In the genomic region with DNA sequence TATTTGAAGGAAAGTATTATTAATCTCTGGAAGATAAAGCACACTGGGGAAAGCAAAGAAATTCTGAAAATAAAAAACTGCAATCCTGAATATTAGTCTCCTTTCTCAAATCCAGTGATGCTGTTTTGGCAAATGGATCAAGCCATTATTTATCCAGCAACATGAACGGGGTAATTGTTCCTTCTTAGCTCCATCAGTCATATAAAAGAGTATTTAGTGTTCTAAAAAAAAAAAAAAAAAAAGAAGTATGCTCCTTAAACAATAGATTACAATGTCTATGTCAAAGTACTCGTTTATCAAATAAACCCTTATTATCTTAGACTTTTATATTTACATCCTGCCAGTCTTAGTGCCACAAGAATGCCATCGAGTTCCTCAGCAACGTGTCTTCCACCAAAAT, we compare ENCODE assay signal across 8 cellular contexts. TPM values are rescaled to one million over a fixed set of nuclear protein-coding genes. Genes with fewer than 3 reads are reported as not detected.
A peak's percentile ranks its signal among the peaks of the same experiment; 100 is the strongest.
DNase-seq lines count a peak whose midpoint lies in the region; ATAC-seq and TF ChIP-seq lines count a peak whose summit lies in the region.

No MANE protein-coding gene starts in this region.

- 5 to 8% (median 6%) methylated on average over 4 of the region's 4 CpGs for WGBS in stomach, 5 donors

- TF ChIP-seq POLR2A in stomach (IDR thresholded peaks at IDR 0.05), result no peak

- H3K27me3 Mint-ChIP-seq in activated CD8-positive, alpha-beta T cell treated with anti-CD3 and anti-CD28 coated beads for 36 hours, result no peaks in the 10 kb centered on the region

- H3K9me3 ChIP-seq in iPS-15b (ENCODE audit: control insufficient read depth, insufficient read depth, low read length) (no peaks in the 10 kb centered on the region), stomach (no peaks in the 10 kb centered on the region)

- CTCF ChIA-PET in activated CD8-positive, alpha-beta T cell treated with anti-CD3 and anti-CD28 coated beads for 36 hours (lab: Charles Lee), result interaction anchor here (1.5 kb wide), 1 partner anchor 55 kb away, joined by 5 read pairs; no protein-coding TSS in a partner anchor

- peak overlapping the region in 4 of 5 donors; percentile 96 to 98 (median 97) for H3K27ac ChIP-seq in stomach

- peaks cover 42% of the 10 kb centered on the region for H3K4me1 Mint-ChIP-seq in activated CD8-positive, alpha-beta T cell treated with anti-CD3 and anti-CD28 coated beads for 36 hours (ENCODE audit: low read depth)

- no peaks in the 10 kb centered on the region for H3K27me3 ChIP-seq in iPS-15b (ENCODE audit: control insufficient read depth, insufficient read depth, low read length)
- no peaks in the 10 kb centered on the region for H3K27me3 ChIP-seq in stomach

- no peak for TF ChIP-seq CTCF in activated CD8-positive, alpha-beta T cell treated with anti-CD3 and anti-CD28 coated beads for 36 hours (IDR thresholded peaks at IDR 0.05)
- TF ChIP-seq CTCF in stomach (IDR thresholded peaks at IDR 0.05), result no peak

- H3K9me3 Mint-ChIP-seq in activated CD8-positive, alpha-beta T cell treated with anti-CD3 and anti-CD28 coated beads for 36 hours, result peaks cover under 1% of the 10 kb centered on the region

- H3K27ac Mint-ChIP-seq in activated CD8-positive, alpha-beta T cell treated with anti-CD3 and anti-CD28 coated beads for 36 hours, result no peak overlapping the region

- H3K36me3 ChIP-seq in iPS-15b (ENCODE audit: control insufficient read depth, insufficient read depth, low read length) (no peaks in the 10 kb centered on the region), stomach (no peaks in the 10 kb centered on the region)

- peaks cover 12% of the 10 kb centered on the region for H3K36me3 Mint-ChIP-seq in activated CD8-positive, alpha-beta T cell treated with anti-CD3 and anti-CD28 coated beads for 36 hours (ENCODE audit: low read depth)

- H3K4me1 ChIP-seq in iPS-15b (ENCODE audit: control insufficient read depth, insufficient read depth, low read length) (peaks cover 11% of the 10 kb centered on the region), stomach (peaks cover 40 to 76% (median 56%) of the 10 kb centered on the region in 4 donors)

- no peak overlapping the region for H3K9ac ChIP-seq in iPS-15b (ENCODE audit: low read depth, low read length)

- intact Hi-C loops in activated CD8-positive, alpha-beta T cell treated with anti-CD3 and anti-CD28 coated beads for 36 hours (cut with micrococcal nuclease), result loop anchor here (5.0 kb wide), 2 partner anchors 52 to 132 kb away; partner anchors contain the start of gene FDX1
- intact Hi-C loops in stomach (cut with DNase I; ENCODE audit: low total_unique reads), result no loop called here

- H3K4me3 ChIP-seq in iPS-15b (ENCODE audit: low read depth, low read length), result peak overlapping the region; percentile 71
- peak overlapping the region; percentile 63 to 98 (median 84) for H3K4me3 ChIP-seq in stomach

- POLR2A ChIA-PET in activated CD8-positive, alpha-beta T cell treated with anti-CD3 and anti-CD28 coated beads for 36 hours (lab: Charles Lee), result interaction anchor here (1.4 kb wide), 1 partner anchor 34 kb away, joined by 3 read pairs; no protein-coding TSS in a partner anchor

- no peak for ATAC-seq in activated CD8-positive, alpha-beta T cell treated with anti-CD3 and anti-CD28 coated beads for 36 hours
- no peak for ATAC-seq in GM21423 (IDR thresholded peaks at IDR 0.05; ENCODE audit: unreplicated experiment)

- TF ChIP-seq EP300 in stomach (IDR thresholded peaks at IDR 0.05), result no peak

- peak overlapping the region; percentile 82 for H3K4me3 Mint-ChIP-seq in activated CD8-positive, alpha-beta T cell treated with anti-CD3 and anti-CD28 coated beads for 36 hours

- peak; percentile 60 for DNase-seq in DMS79 treated with DMSO at 0.1 percent for 48 hours (lab: John Stamatoyannopoulos, UW)
- no peak for DNase-seq in DMS79 (lab: John Stamatoyannopoulos, UW)
- no peak for DNase-seq in activated CD8-positive, alpha-beta T cell treated with anti-CD3 and anti-CD28 coated beads for 36 hours
- no peak for DNase-seq in stomach
- DNase-seq in NCI-H82 (lab: John Stamatoyannopoulos, UW), result no peak
- DNase-seq in NCI-H2196 treated with DMSO at 0.1 percent for 48 hours (lab: John Stamatoyannopoulos, UW; ENCODE audit: unreplicated experiment), result no peak

RNA-seq across cellular contexts. Expression of gene RDX, which starts 1.3 kb away (rescaled TPM):
- 10 to 100 TPM; 37.8 to 41.2 TPM for total RNA-seq in activated CD8-positive, alpha-beta T cell treated with anti-CD3 and anti-CD28 coated beads for 36 hours
- total RNA-seq in stomach, result 100 to 1,000 TPM in 1 of 5 donors, 10 to 100 TPM in 4; 49.4 to 426 (median 65.3) TPM
- polyA plus RNA-seq in stomach, result 10 to 100 TPM; 18.1 to 25.1 (median 22.8) TPM
